14 cellular contexts compared by ENCODE assay signal in genomic region chr12:52521175-52521574, GRCh38. TPM values are rescaled to one million over a fixed set of nuclear protein-coding genes. Genes with fewer than 3 reads are reported as not detected.
DNase-seq lines count a peak whose midpoint lies in the region; ATAC-seq, FAIRE-seq and TF ChIP-seq lines count a peak whose summit lies in the region.
"Had no signal": no experiment of that assay in that cellular context is flagged by ENCODE, and none has a peak within 500 bp of the region (broad histone marks: within the 10 kb centered on the region; RNA-seq: fewer than 3 reads in every experiment).

No MANE protein-coding gene starts in this region.

- no peaks in the 10 kb centered on the region for H3K79me1 ChIP-seq in mesenchymal stem cell (replicated peaks; ENCODE audit: low read length, poor library complexity, severe bottlenecking)

- H2BK12ac ChIP-seq in mesenchymal stem cell (ENCODE audit: low read length in 2 of 2) = no peak overlapping the region

- H2BK120ac ChIP-seq in mesenchymal stem cell (ENCODE audit: low read depth, low read length) = no peak overlapping the region

- H3K14ac ChIP-seq in mesenchymal stem cell (ENCODE audit: low read length in 2 of 2) = no peak overlapping the region

- H2BK5ac ChIP-seq in mesenchymal stem cell (ENCODE audit: low read depth, low read length, poor library complexity, severe bottlenecking) = no peak overlapping the region

- H2AK5ac ChIP-seq in mesenchymal stem cell (ENCODE audit: low read length, severe bottlenecking) = no peak overlapping the region

- 76% methylated on average over 10 of the region's 10 CpGs for WGBS in mesenchymal stem cell

- intact Hi-C loops in A673 (cut with micrococcal nuclease; ENCODE audit: unreplicated experiment) = no loop called here

- H4K91ac ChIP-seq in mesenchymal stem cell (ENCODE audit: low read length) = no peak overlapping the region

- no peak overlapping the region for H3K27ac Mint-ChIP-seq in astrocyte (ENCODE audit: unreplicated experiment)
- H3K27ac Mint-ChIP-seq: activated naive CD4-positive, alpha-beta T cell treated with anti-CD3 and anti-CD28 coated beads for 36 hours had no signal

- H3K79me2 ChIP-seq in astrocyte (ENCODE audit: insufficient read depth, low read length) = no peaks in the 10 kb centered on the region

- H3K4me2 ChIP-seq in astrocyte (ENCODE audit: low read length) (no peak overlapping the region), mesenchymal stem cell (ENCODE audit: low read length, poor library complexity, severe bottlenecking) (no peak overlapping the region)

- H3K18ac ChIP-seq in mesenchymal stem cell (ENCODE audit: low read depth in 1 of 2, low read length in 2 of 2) = no peak overlapping the region

- H3K4ac ChIP-seq in mesenchymal stem cell (ENCODE audit: low read depth in 1 of 2, low read length in 2 of 2) = no peak overlapping the region

- H3K9me3 ChIP-seq in astrocyte (ENCODE audit: insufficient read depth, low read depth, low read length) = no peaks in the 10 kb centered on the region
- H3K9me3 ChIP-seq in thoracic aorta = no peaks in the 10 kb centered on the region
- no peaks in the 10 kb centered on the region for H3K9me3 ChIP-seq in mesenchymal stem cell (ENCODE audit: control insufficient read depth, low read length)
- no peaks in the 10 kb centered on the region for H3K9me3 ChIP-seq in A673 (ENCODE audit: low read depth, low read length, poor library complexity, severe bottlenecking)

- H3K27me3 ChIP-seq in astrocyte (ENCODE audit: insufficient read depth, low read length) = peaks cover 20% of the 10 kb centered on the region
- no peaks in the 10 kb centered on the region for H3K27me3 ChIP-seq in layer of hippocampus (ENCODE audit: control insufficient read depth, insufficient read depth, low read length)
- H3K27me3 ChIP-seq in thoracic aorta (replicated peaks; ENCODE audit: insufficient read depth) = no peaks in the 10 kb centered on the region
- peaks cover 23 to 87% of the 10 kb centered on the region in 2 experiments for H3K27me3 ChIP-seq in mesenchymal stem cell (ENCODE audit: control insufficient read depth in 1 of 2, insufficient read depth in 1 of 2, low read length in 2 of 2)
- no peaks in the 10 kb centered on the region for H3K27me3 ChIP-seq in A673 (replicated peaks; ENCODE audit: insufficient read depth, low read depth, low read length, poor library complexity)

- ATAC-seq in thoracic aorta (ENCODE audit: insufficient number of reproducible peaks, low FRiP score, low read depth) (peak; percentile 46), HG03045 (IDR thresholded peaks at IDR 0.05; ENCODE audit: unreplicated experiment) (no peak)

- H3K23ac ChIP-seq in mesenchymal stem cell (ENCODE audit: low read length in 2 of 2) = no peak overlapping the region

- H3K9ac ChIP-seq in astrocyte (ENCODE audit: low read length) = no peak overlapping the region
- no peak overlapping the region for H3K9ac ChIP-seq in mesenchymal stem cell (ENCODE audit: low read length)

- no TSS peak for BruUV-seq in A673 (replicated peaks; lab: Mats Ljungman, UMichigan)

- H3K36me3 ChIP-seq in astrocyte (ENCODE audit: insufficient read depth, low read length) (no peaks in the 10 kb centered on the region), thoracic aorta (no peaks in the 10 kb centered on the region), mesenchymal stem cell (ENCODE audit: control insufficient read depth in 1 of 2, insufficient read depth in 2 of 2, low read depth in 1 of 2, low read length in 2 of 2) (no peaks in the 10 kb centered on the region), A673 (ENCODE audit: insufficient read depth, low read length, poor library complexity, severe bottlenecking) (no peaks in the 10 kb centered on the region)

- H3K4me3 Mint-ChIP-seq in astrocyte (ENCODE audit: unreplicated experiment) = no peak overlapping the region
- H3K4me3 Mint-ChIP-seq: activated naive CD4-positive, alpha-beta T cell treated with anti-CD3 and anti-CD28 coated beads for 36 hours had no signal

- peak; percentile 47; the same call in 1 of the 2 replicates for TF ChIP-seq EP300 in Ishikawa (IDR thresholded peaks at IDR 0.05; ENCODE audit: borderline replicate concordance)

- TF ChIP-seq RAD21 in Ishikawa (IDR thresholded peaks at IDR 0.05; ENCODE audit: low read depth) = peak; percentile 13; the same call in 1 of the 2 replicates

- POLR2A ChIA-PET in A673 (lab: Charles Lee; ENCODE audit: low non-redundant PET) = no interaction called here

- no peak for FAIRE-seq in astrocyte (lab: Jason Lieb, UNC)

- H3K4me3 ChIP-seq in astrocyte (ENCODE audit: insufficient read depth, low read depth, low read length) = no peak overlapping the region
- H3K4me3 ChIP-seq in thoracic aorta = no peak overlapping the region
- no peak overlapping the region for H3K4me3 ChIP-seq in mesenchymal stem cell (ENCODE audit: insufficient read depth in 1 of 2, low read depth in 1 of 2, low read length in 2 of 2)
- H3K4me3 ChIP-seq in A673 (ENCODE audit: low read depth, low read length, poor library complexity, severe bottlenecking) = no peak overlapping the region

- H3K27ac ChIP-seq in astrocyte (ENCODE audit: low read depth, low read length) (no peak overlapping the region), layer of hippocampus (ENCODE audit: low read depth, low read length) (peak overlapping the region; percentile 21), thoracic aorta (peak overlapping the region in 1 of 2 donors; percentile 52), mesenchymal stem cell (ENCODE audit: low read length, poor library complexity, severe bottlenecking) (no peak overlapping the region), A673 (ENCODE audit: low read depth, low read length, poor library complexity, severe bottlenecking) (no peak overlapping the region)

- TF ChIP-seq CTCF in astrocyte (IDR thresholded peaks at IDR 0.05; ENCODE audit: insufficient read depth, low read depth, low read length) (no peak), thoracic aorta (IDR thresholded peaks at IDR 0.05) (no peak), A673 (conservative IDR thresholded peaks at IDR 0.05; ENCODE audit: low read depth, low read length) (no peak)

- peaks cover 3% of the 10 kb centered on the region for H3K4me1 Mint-ChIP-seq in astrocyte (ENCODE audit: low read depth, unreplicated experiment)

- DNase-seq in astrocyte (ENCODE audit: low read depth) (peak; percentile 62), thoracic aorta (ENCODE audit: low spot score) (no peak), mesenchymal stem cell (no peak), A673 (ENCODE audit: low spot score) (no peak)
- DNase-seq: activated CD4-positive, alpha-beta T cell treated with anti-CD3 and anti-CD28 coated beads, Interleukin-2, amount 50 U/mL, for 48 hours; activated naive CD4-positive, alpha-beta T cell treated with anti-CD3 and anti-CD28 coated beads for 36 hours; central memory CD4-positive, alpha-beta T cell; MV-4-11; NCI-H345 had no signal

- H4K8ac ChIP-seq in mesenchymal stem cell (ENCODE audit: low read length) = no peak overlapping the region

- no peaks in the 10 kb centered on the region for H3K9me3 Mint-ChIP-seq in astrocyte (ENCODE audit: unreplicated experiment)
- H3K9me3 Mint-ChIP-seq: activated naive CD4-positive, alpha-beta T cell treated with anti-CD3 and anti-CD28 coated beads for 36 hours had no signal

- H3K4me1 ChIP-seq in astrocyte (ENCODE audit: insufficient read depth, low read length) (no peaks in the 10 kb centered on the region), thoracic aorta (ENCODE audit: control insufficient read depth in 1 of 2, low read depth in 2 of 2) (peaks cover 0 to 3% of the 10 kb centered on the region in 2 donors), mesenchymal stem cell (ENCODE audit: control insufficient read depth, insufficient read depth, low read depth, low read length) (no peaks in the 10 kb centered on the region), A673 (ENCODE audit: insufficient read depth, low read length, poor library complexity, severe bottlenecking) (peaks cover 14% of the 10 kb centered on the region)

- H3K27me3 Mint-ChIP-seq in astrocyte (ENCODE audit: low read depth, unreplicated experiment) = peaks cover 65% of the 10 kb centered on the region

- H2BK15ac ChIP-seq in mesenchymal stem cell (ENCODE audit: low read depth, poor library complexity, severe bottlenecking) = no peak overlapping the region

- CTCF ChIA-PET in A673 (lab: Charles Lee) = no interaction called here

- H2AFZ ChIP-seq in astrocyte (ENCODE audit: low read depth, low read length) (no peak overlapping the region), mesenchymal stem cell (ENCODE audit: low read depth, low read length) (no peak overlapping the region)

- no peaks in the 10 kb centered on the region for H4K20me1 ChIP-seq in astrocyte (ENCODE audit: insufficient read depth, low read length)

- peaks cover 5% of the 10 kb centered on the region for H3K36me3 Mint-ChIP-seq in astrocyte (ENCODE audit: low read depth, unreplicated experiment)

TF ChIP-seq in Ishikawa, 13 proteins besides CTCF, POLR2A, EP300 and RAD21 (continues in another document):
- peak; percentile 51 for TF ChIP-seq NFIC (IDR thresholded peaks at IDR 0.05)
- TF ChIP-seq USF1 (IDR thresholded peaks at IDR 0.05) = no peak
- TF ChIP-seq ZBTB7A (IDR thresholded peaks at IDR 0.05; ENCODE audit: low read depth) = no peak
- TF ChIP-seq YY1 (IDR thresholded peaks at IDR 0.05; ENCODE audit: low read depth) = no peak

RNA-seq across cellular contexts. Expression of gene KRT5, which starts 1.0 kb away (rescaled TPM):
- total RNA-seq in astrocyte (0.25 TPM in 1 of 2 replicates, not detected in the other), thoracic aorta (1 to 10 TPM in 1 of 2 donors, not detected in 1; 7.6 TPM), A673 (2021) (0.48 and 0.67 TPM in 2 replicates)
- polyA plus RNA-seq in mesenchymal stem cell (2013, experiment 1 of 2) = not detected
- not detected for polyA plus RNA-seq in mesenchymal stem cell (2013, experiment 2 of 2)
- total RNA-seq: activated naive CD4-positive, alpha-beta T cell treated with anti-CD3 and anti-CD28 coated beads for 36 hours; RPMI7951 had no signal

RNA-seq across cellular contexts. Expression of gene KRT6A, which starts 28.1 kb away (rescaled TPM):
- 0.95 and 1.4 TPM in 2 replicates for total RNA-seq in astrocyte
- total RNA-seq in thoracic aorta = under 1 TPM in 1 of 2 donors, not detected in 1; 0.68 TPM
- not detected for polyA plus RNA-seq in mesenchymal stem cell (2013, experiment 1 of 2)
- not detected for polyA plus RNA-seq in mesenchymal stem cell (2013, experiment 2 of 2)
- 0.24 TPM in 1 of 2 replicates, not detected in the other for total RNA-seq in A673 (2021)
- total RNA-seq: activated naive CD4-positive, alpha-beta T cell treated with anti-CD3 and anti-CD28 coated beads for 36 hours; RPMI7951 had no signal

RNA-seq across cellular contexts. Expression of gene KRT71, which starts 31.8 kb away (rescaled TPM):
- total RNA-seq in astrocyte = not detected in 2 replicates
- not detected for total RNA-seq in thoracic aorta
- not detected for polyA plus RNA-seq in mesenchymal stem cell (2013, experiment 1 of 2)
- not detected for polyA plus RNA-seq in mesenchymal stem cell (2013, experiment 2 of 2)
- total RNA-seq in A673 (2021) = not detected in 2 replicates
- total RNA-seq: activated naive CD4-positive, alpha-beta T cell treated with anti-CD3 and anti-CD28 coated beads for 36 hours; RPMI7951; subcutaneous adipose tissue had no signal

RNA-seq across cellular contexts. Expression of gene KRT6C, which starts 47.6 kb away (rescaled TPM):
- not detected in 2 replicates for total RNA-seq in astrocyte
- not detected for total RNA-seq in thoracic aorta
- polyA plus RNA-seq in mesenchymal stem cell (2013, experiment 1 of 2) = not detected
- not detected for polyA plus RNA-seq in mesenchymal stem cell (2013, experiment 2 of 2)
- total RNA-seq in A673 (2021) = not detected in 2 replicates
- total RNA-seq: activated naive CD4-positive, alpha-beta T cell treated with anti-CD3 and anti-CD28 coated beads for 36 hours; RPMI7951; subcutaneous adipose tissue had no signal

RNA-seq across cellular contexts. Expression of gene KRT74, which starts 52.5 kb away (rescaled TPM):
- not detected in 2 replicates for total RNA-seq in astrocyte
- total RNA-seq in thoracic aorta = not detected
- polyA plus RNA-seq in mesenchymal stem cell (2013, experiment 1 of 2) = not detected
- not detected for polyA plus RNA-seq in mesenchymal stem cell (2013, experiment 2 of 2)
- not detected in 2 replicates for total RNA-seq in A673 (2021)
- total RNA-seq: activated naive CD4-positive, alpha-beta T cell treated with anti-CD3 and anti-CD28 coated beads for 36 hours; RPMI7951; subcutaneous adipose tissue had no signal
